14 cellular contexts compared by ENCODE assay signal in genomic region chrX:115345654-115346014, GRCh38. TPM values are rescaled to one million over a fixed set of nuclear protein-coding genes. Genes with fewer than 3 reads are reported as not detected.
DNase-seq lines count a peak whose midpoint lies in the region; TF ChIP-seq lines count a peak whose summit lies in the region.
"Had no signal": no experiment of that assay in that cellular context is flagged by ENCODE, and none has a peak within 500 bp of the region (broad histone marks: within the 10 kb centered on the region; RNA-seq: fewer than 3 reads in every experiment).

No MANE protein-coding gene starts in this region.

- H3K4me1 ChIP-seq in fibroblast of lung (ENCODE audit: control insufficient read depth, extremely low read depth, insufficient read depth, low read length), result peaks cover 4% of the 10 kb centered on the region
- peaks cover 0 to 17% (median 10%) of the 10 kb centered on the region in 4 donors for H3K4me1 ChIP-seq in tibial nerve

- H3K4me3 ChIP-seq in SK-N-MC (peak overlapping the region; percentile 46; the same call in 1 of the 2 replicates), fibroblast of lung (replicated peaks in 1 of 4; ENCODE audit: control extremely low read depth in 1 of 4, insufficient read depth in 1 of 4, low read depth in 3 of 4, low read length in 4 of 4) (no peak overlapping the region), tibial nerve (no peak overlapping the region)
- H3K4me3 ChIP-seq: body of pancreas, pancreas had no signal

- no peaks in the 10 kb centered on the region for H3K79me2 ChIP-seq in fibroblast of lung (ENCODE audit: control insufficient read depth, insufficient read depth, low read length)

- H3K27me3 Mint-ChIP-seq in nephron (ENCODE audit: low read depth), result no peaks in the 10 kb centered on the region
- H3K27me3 Mint-ChIP-seq: CD8-positive, alpha-beta memory T cell had no signal

- DNase-seq in SK-N-MC (ENCODE audit: low read depth, low spot score) (no peak), fibroblast of lung (ENCODE audit: low read depth in 2 of 2) (peak in 1 of 2 donors; percentile 32), tibial nerve (ENCODE audit: low spot score in 2 of 2) (no peak), NCI-H446 (lab: John Stamatoyannopoulos, UW) (no peak), SIG-M5 (lab: John Stamatoyannopoulos, UW) (no peak), NCI-H2029 (lab: John Stamatoyannopoulos, UW) (no peak)
- DNase-seq in activated CD4-positive, CD25-positive, alpha-beta regulatory T cell (lab: John Stamatoyannopoulos, UW), result no peak
- DNase-seq: activated T-cell treated with anti-CD3 and anti-CD28 coated beads for 4 hours; CD8-positive, alpha-beta memory T cell; KG1 had no signal

- H3K9ac ChIP-seq in SK-N-MC (ENCODE audit: insufficient read length), result no peak overlapping the region
- no peak overlapping the region for H3K9ac ChIP-seq in fibroblast of lung (ENCODE audit: insufficient read depth, low read length)

- no peaks in the 10 kb centered on the region for H3K27me3 ChIP-seq in fibroblast of lung (ENCODE audit: control insufficient read depth, insufficient read depth, low read length)
- peaks cover 0 to 12% of the 10 kb centered on the region in 2 donors for H3K27me3 ChIP-seq in tibial nerve
- H3K27me3 ChIP-seq: body of pancreas had no signal

- TF ChIP-seq POLR2A in tibial nerve (IDR thresholded peaks at IDR 0.05), result no peak

- TF ChIP-seq CTCF in fibroblast of lung (conservative IDR thresholded peaks at IDR 0.05 in 1 of 2, IDR thresholded peaks at IDR 0.05 in 1 of 2; ENCODE audit: low read depth in 1 of 2, low read length in 2 of 2) (no peak), nephron (IDR thresholded peaks at IDR 0.05; ENCODE audit: unreplicated experiment in 3 of 3) (no peak), tibial nerve (IDR thresholded peaks at IDR 0.05) (no peak)

- H3K36me3 Mint-ChIP-seq in nephron (ENCODE audit: low read depth), result peaks cover 10% of the 10 kb centered on the region
- H3K36me3 Mint-ChIP-seq: CD8-positive, alpha-beta memory T cell had no signal

- peak overlapping the region; percentile 98 to 100 (median 99) for H3K27ac Mint-ChIP-seq in nephron

- H3K4me2 ChIP-seq in fibroblast of lung (ENCODE audit: extremely low read depth, insufficient read depth, low read length), result peak overlapping the region; percentile 61

- H3K4me3 Mint-ChIP-seq in nephron, result peak overlapping the region in 2 of 3 experiments; percentile 51 to 62
- H3K4me3 Mint-ChIP-seq: CD8-positive, alpha-beta memory T cell had no signal

- H3K9me3 Mint-ChIP-seq in nephron, result peaks cover 5% of the 10 kb centered on the region

- no peak for TF ChIP-seq EP300 in tibial nerve (IDR thresholded peaks at IDR 0.05)

- H3K27ac ChIP-seq in SK-N-MC, result peak overlapping the region; percentile 94
- peak overlapping the region; percentile 68 for H3K27ac ChIP-seq in fibroblast of lung (ENCODE audit: insufficient read depth, low read length)
- H3K27ac ChIP-seq in tibial nerve, result peak overlapping the region; percentile 55 to 79 (median 62)

- H4K20me1 ChIP-seq in fibroblast of lung (ENCODE audit: control insufficient read depth, extremely low read depth, insufficient read depth, low read length), result no peaks in the 10 kb centered on the region

- no peaks in the 10 kb centered on the region for H3K9me3 ChIP-seq in SK-N-MC (ENCODE audit: low read depth, low read length)
- no peaks in the 10 kb centered on the region for H3K9me3 ChIP-seq in fibroblast of lung (ENCODE audit: control insufficient read depth, insufficient read depth, low read depth, low read length)
- no peaks in the 10 kb centered on the region for H3K9me3 ChIP-seq in tibial nerve
- H3K9me3 ChIP-seq: body of pancreas, pancreas had no signal

- WGBS in tibial nerve, 2 donors, result 14 to 39% methylated on average over 3 of the region's 3 CpGs

- H2AFZ ChIP-seq in fibroblast of lung (ENCODE audit: low read length), result no peak overlapping the region

- peaks cover 69% of the 10 kb centered on the region for H3K4me1 Mint-ChIP-seq in nephron
- H3K4me1 Mint-ChIP-seq: CD8-positive, alpha-beta memory T cell had no signal

- H3K36me3 ChIP-seq in SK-N-MC (ENCODE audit: insufficient read depth, low read length), result no peaks in the 10 kb centered on the region
- H3K36me3 ChIP-seq in fibroblast of lung (ENCODE audit: control insufficient read depth, insufficient read depth, low read length), result no peaks in the 10 kb centered on the region
- H3K36me3 ChIP-seq in tibial nerve, result no peaks in the 10 kb centered on the region
- H3K36me3 ChIP-seq: pancreas had no signal

RNA-seq across cellular contexts. Expression of gene LUZP4, which starts 56.1 kb away (rescaled TPM):
- total RNA-seq in fibroblast of lung (not detected in 2 replicates), tibial nerve (not detected)
- polyA plus RNA-seq in fibroblast of lung, result not detected in 2 replicates
- not detected in 2 replicates for polyA plus RNA-seq in fibroblast of lung (2012)
- polyA minus RNA-seq in fibroblast of lung (ENCODE audit: low replicate concordance), result not detected in 2 replicates
- total RNA-seq: body of pancreas; CD8-positive, alpha-beta memory T cell; pancreas had no signal
- polyA plus RNA-seq: CD8-positive, alpha-beta memory T cell; keratinocyte; pancreas had no signal
